Comparison of ENCODE assay signal across 16 cellular contexts in the genomic region with DNA sequence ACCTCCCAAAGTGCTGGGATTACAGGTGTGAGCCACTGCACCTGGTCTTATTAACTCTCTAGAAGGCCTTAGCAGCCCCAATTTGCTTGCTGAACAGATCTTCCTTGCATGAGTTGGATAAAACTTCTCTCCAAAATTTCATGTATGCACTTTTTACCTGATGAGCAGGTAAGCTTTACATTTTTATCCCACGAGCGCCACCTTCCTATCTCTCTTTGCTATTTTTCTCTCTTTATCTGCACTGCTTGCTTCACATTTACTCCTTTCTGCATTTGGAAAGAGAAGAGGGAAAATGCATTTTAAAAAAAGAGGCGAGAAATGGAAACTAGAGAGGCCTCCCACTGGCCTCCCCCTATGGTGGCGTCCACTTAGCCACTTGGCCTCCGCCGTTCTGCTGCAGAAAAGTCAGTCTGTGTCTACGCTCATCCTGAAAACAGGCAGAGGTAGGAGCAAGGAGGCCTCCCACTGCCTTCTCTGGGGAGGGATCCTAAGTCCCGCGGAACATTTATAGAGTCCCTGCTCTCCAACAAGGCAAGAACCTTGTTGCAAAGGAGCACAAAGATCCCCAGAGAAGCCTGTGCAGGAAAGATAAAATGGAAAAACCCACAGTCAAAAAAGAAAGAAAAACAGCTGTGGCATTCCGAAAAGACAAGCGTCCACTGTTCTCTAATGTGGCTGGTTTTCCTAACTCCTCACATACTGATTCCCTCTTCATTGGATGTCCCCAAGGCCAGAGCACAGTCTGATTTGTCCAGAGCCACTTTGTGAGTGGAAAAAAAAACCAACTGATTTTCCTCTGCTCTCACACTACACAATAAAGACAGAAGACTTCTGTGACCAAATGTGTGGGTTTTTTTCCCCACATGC.
A peak's percentile ranks its signal among the peaks of the same experiment; 100 is the strongest.
DNase-seq lines count a peak whose midpoint lies in the region; ATAC-seq, FAIRE-seq and TF ChIP-seq lines count a peak whose summit lies in the region.
"Had no signal": no experiment of that assay in that cellular context is flagged by ENCODE, and none has a peak within 500 bp of the region (broad histone marks: within the 10 kb centered on the region; RNA-seq: fewer than 3 reads in every experiment).

No MANE protein-coding gene starts in this region.

- H3K4me1 ChIP-seq in K562 (replicated peaks in 1 of 2; ENCODE audit: control insufficient read depth in 2 of 2, insufficient read depth in 2 of 2, low read length in 2 of 2): 0 out of 5 replicates have a peak, but pooled peaks cover 0 to 3% of the 10 kb centered on the region in 2 experiments
- H3K4me1 ChIP-seq in left ventricle myocardium inferior: peaks cover 6% of the 10 kb centered on the region

- BruUV-seq in K562 (replicated peaks; lab: Mats Ljungman, UMichigan): no TSS peak

- H3K36me3 ChIP-seq in K562 (ENCODE audit: control insufficient read depth, insufficient read depth, low read length) (no peaks in the 10 kb centered on the region), left ventricle myocardium inferior (no peaks in the 10 kb centered on the region)

- TF ChIP-seq RAD21 in K562 (CRISPR knock-in tag; conservative IDR thresholded peaks at IDR 0.05 in 1 of 2, IDR thresholded peaks at IDR 0.05 in 1 of 2): peak in 1 of 2 experiments; percentile 37; a peak in 2 of 4 replicates

- TF ChIP-seq EP300 in K562 (IDR thresholded peaks at IDR 0.05; ENCODE audit: low read length): no peak

- no peak for TF ChIP-seq POLR2A in K562 (conservative IDR thresholded peaks at IDR 0.05)

- no peak for FAIRE-seq in K562 (lab: Jason Lieb, UNC)

- no peaks in the 10 kb centered on the region for H3K9me3 ChIP-seq in K562 (replicated peaks; ENCODE audit: control insufficient read depth, insufficient read depth, low read depth, low read length)
- no peaks in the 10 kb centered on the region for H3K9me3 ChIP-seq in left ventricle myocardium inferior (replicated peaks)

- no peaks in the 10 kb centered on the region for H3K27me3 ChIP-seq in K562 (ENCODE audit: control insufficient read depth in 2 of 2, insufficient read depth in 2 of 2, low read length in 2 of 2)
- no peaks in the 10 kb centered on the region for H3K27me3 ChIP-seq in left ventricle myocardium inferior (ENCODE audit: low read depth)

- POLR2A ChIA-PET in K562 (lab: Yijun Ruan, JAX): interaction anchor here (0.7 to 1.9 kb wide), 4 partner anchors 94 to 478 kb away, joined by 3 to 4 read pairs (median 3); no protein-coding TSS in a partner anchor

- CTCF ChIA-PET in K562 (lab: Yijun Ruan, JAX; ENCODE audit: low intra/inter-chr PET ratio): no interaction called here

- in situ Hi-C loops in K562 (cut with MboI): no loop called here

- no peak overlapping the region for H3K4me2 ChIP-seq in K562 (ENCODE audit: insufficient read depth, low read length)

- TF ChIP-seq CTCF in LNCAP (IDR thresholded peaks at IDR 0.05): peak; percentile 33; the same call in 1 of the 2 replicates
- TF ChIP-seq CTCF in K562 (IDR thresholded peaks at IDR 0.05 in 2 of 3, conservative IDR thresholded peaks at IDR 0.05 in 1 of 3; ENCODE audit: insufficient read depth in 2 of 3, low read depth in 1 of 3, low read length in 3 of 3): peak in 1 of 3 experiments; percentile 29; a peak in 1 of 6 replicates
- no peak for TF ChIP-seq CTCF in left ventricle myocardium inferior (IDR thresholded peaks at IDR 0.05; ENCODE audit: borderline replicate concordance)

- WGBS in K562 (ENCODE audit: insufficient coverage, low coverage, missing lambda C conversion rate): 57% methylated on average over 11 of the region's 11 CpGs

- no peak overlapping the region for H3K9ac ChIP-seq in K562 (ENCODE audit: insufficient read depth in 1 of 2, low read depth in 2 of 2, low read length in 2 of 2)

- intact Hi-C loops in K562 (cut with micrococcal nuclease): no loop called here
- intact Hi-C loops in left ventricle myocardium inferior (cut with micrococcal nuclease): no loop called here

- no peaks in the 10 kb centered on the region for H3K79me2 ChIP-seq in K562 (ENCODE audit: control insufficient read depth, insufficient read depth, low read length)

- no peaks in the 10 kb centered on the region for H3K9me1 ChIP-seq in K562 (ENCODE audit: control insufficient read depth, insufficient read depth, low read length)

- H3K4me3 ChIP-seq in K562 (no peak overlapping the region), left ventricle myocardium inferior (no peak overlapping the region)

- H4K20me1 ChIP-seq in K562 (replicated peaks; ENCODE audit: control insufficient read depth, insufficient read depth, low read length): no peaks in the 10 kb centered on the region

- H3K27ac ChIP-seq in K562 (ENCODE audit: extremely low read depth, low read depth, low read length) (no peak overlapping the region), left ventricle myocardium inferior (replicated peaks) (peak overlapping the region; percentile 52)

- no peak for ATAC-seq in K562
- no peak for ATAC-seq in GM19035 (IDR thresholded peaks at IDR 0.05; ENCODE audit: unreplicated experiment)
- ATAC-seq: stimulated activated naive CD8-positive, alpha-beta T cell treated with anti-CD3 and anti-CD28 coated beads, Interleukin-15, amount 100 ng/mL, for 72 hours had no signal

- H2AFZ ChIP-seq in K562 (ENCODE audit: low read depth, low read length): 0 out of 2 replicates have a peak overlapping the region, but pooled peaks have one; percentile 35

- DNase-seq in K562 (ENCODE audit: extremely low read depth in 1 of 4, low spot score in 3 of 4) (no peak), left ventricle myocardium inferior (no peak), putamen (ENCODE audit: low spot score) (peak; percentile 67), NAMALWA (ENCODE audit: low spot score) (no peak)
- DNase-seq in stimulated activated CD4-positive, alpha-beta T cell treated with anti-CD3 and anti-CD28 coated beads, Interleukin-1b, Interleukin-23, amount 100 ng/mL, for 48 hours: no peak
- DNase-seq in activated CD4-positive, alpha-beta T cell treated with anti-CD3 and anti-CD28 coated beads for 4 hours: no peak
- DNase-seq: activated CD8-positive, alpha-beta memory T cell treated with anti-CD3 and anti-CD28 coated beads for 24 hours; activated naive CD4-positive, alpha-beta T cell treated with anti-CD3 and anti-CD28 coated beads, Interleukin-2, amount 50 U/mL, for 16 hours; CD4-positive, alpha-beta memory T cell; HCEC 1CT; NCI-H187; OCI-M1; stimulated activated CD4-positive, alpha-beta T cell treated with anti-CD3 and anti-CD28 coated beads, Interleukin-2, amount 100 ng/mL, for 48 hours; stimulated activated naive CD8-positive, alpha-beta T cell treated with anti-CD3 and anti-CD28 coated beads, Interleukin-15, amount 100 ng/mL, for 72 hours had no signal

TF ChIP-seq in K562, 482 proteins besides CTCF, POLR2A, EP300 and RAD21 (continues in another document):
- TF ChIP-seq MAZ (CRISPR knock-in tag; conservative IDR thresholded peaks at IDR 0.05 in 1 of 2, IDR thresholded peaks at IDR 0.05 in 1 of 2) (0 out of 4 replicates have a peak, but pooled peaks of 1 of the 2 experiments have one; percentile 17), GTF2E2 (tag; IDR thresholded peaks at IDR 0.05) (no peak)
- TF ChIP-seq, protein P1, sequence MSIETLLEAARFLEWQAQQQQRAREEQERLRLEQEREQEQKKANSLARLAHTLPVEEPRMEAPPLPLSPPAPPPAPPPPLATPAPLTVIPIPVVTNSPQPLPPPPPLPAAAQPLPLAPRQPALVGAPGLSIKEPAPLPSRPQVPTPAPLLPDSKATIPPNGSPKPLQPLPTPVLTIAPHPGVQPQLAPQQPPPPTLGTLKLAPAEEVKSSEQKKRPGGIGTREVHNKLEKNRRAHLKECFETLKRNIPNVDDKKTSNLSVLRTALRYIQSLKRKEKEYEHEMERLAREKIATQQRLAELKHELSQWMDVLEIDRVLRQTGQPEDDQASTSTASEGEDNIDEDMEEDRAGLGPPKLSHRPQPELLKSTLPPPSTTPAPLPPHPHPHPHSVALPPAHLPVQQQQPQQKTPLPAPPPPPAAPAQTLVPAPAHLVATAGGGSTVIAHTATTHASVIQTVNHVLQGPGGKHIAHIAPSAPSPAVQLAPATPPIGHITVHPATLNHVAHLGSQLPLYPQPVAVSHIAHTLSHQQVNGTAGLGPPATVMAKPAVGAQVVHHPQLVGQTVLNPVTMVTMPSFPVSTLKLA (conservative IDR thresholded peaks at IDR 0.05): no peak
